Comparison of ENCODE assay signal across 21 cellular contexts in the genomic region with DNA sequence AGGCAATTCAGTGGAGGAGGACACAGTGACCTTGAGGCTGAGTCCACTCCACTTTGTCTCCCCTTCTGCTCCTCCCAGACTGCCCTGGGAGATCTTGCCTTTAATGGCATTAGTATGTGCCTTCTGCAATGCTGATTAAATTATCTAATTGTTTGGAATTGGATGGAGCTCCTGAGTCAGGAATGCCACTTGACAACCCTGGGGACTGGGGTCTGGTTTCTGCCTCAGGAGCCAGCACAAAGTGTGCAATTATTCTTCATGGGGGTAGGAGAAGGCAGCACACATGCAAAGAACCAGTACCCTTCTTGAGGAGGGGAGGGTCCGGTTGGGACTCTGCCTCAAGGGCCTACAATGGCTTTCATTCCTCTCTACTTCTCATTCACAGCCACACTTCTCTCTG. TPM values are rescaled to one million over a fixed set of nuclear protein-coding genes. Genes with fewer than 3 reads are reported as not detected.
DNase-seq lines count a peak whose midpoint lies in the region; ATAC-seq and TF ChIP-seq lines count a peak whose summit lies in the region.
"Had no signal": no experiment of that assay in that cellular context is flagged by ENCODE, and none has a peak within 500 bp of the region (broad histone marks: within the 10 kb centered on the region; RNA-seq: fewer than 3 reads in every experiment).

No MANE protein-coding gene starts in this region.

- DNase-seq in SJSA1 (ENCODE audit: low read depth in 1 of 2, low spot score in 2 of 2) (no peak), neural crest cell (ENCODE audit: low read depth, low spot score) (no peak), left ventricle myocardium superior (no peak), glutamatergic neuron (no peak), colonic mucosa (no peak)
- DNase-seq in activated T-cell treated with anti-CD3 and anti-CD28 coated beads, Interleukin-2, amount 50 U/mL, for 4 hours: no peak
- DNase-seq: Calu3, DMS153, DND-41, H9, Kasumi-1, NCI-H1105 treated with DMSO at 0.1 percent for 48 hours, NCI-H146, NCI-H2029, NCI-H446 treated with DMSO at 0.1 percent for 48 hours, NCI-H526, SHP77 treated with DMSO at 0.1 percent for 48 hours had no signal

- peak overlapping the region; percentile 46; the same call in 1 of the 2 replicates for H3K4me2 ChIP-seq in KMS-11
- H3K4me2 ChIP-seq: GM23338 had no signal

- H3K27ac ChIP-seq in KMS-11 (no peak overlapping the region), SJSA1 (peak overlapping the region; percentile 10), colonic mucosa (no peak overlapping the region)

- no peaks in the 10 kb centered on the region for H3K79me2 ChIP-seq in KMS-11 (ENCODE audit: insufficient read depth, low read depth)

- ATAC-seq in left ventricle myocardium superior: no peak
- ATAC-seq in activated T-cell treated with anti-CD3 and anti-CD28 coated beads, Interleukin-2, amount 50 U/mL, for 4 hours: no peak
- ATAC-seq: GM23338, HepG2, Panc1 had no signal

- H3K27me3 Mint-ChIP-seq in neural crest cell (ENCODE audit: low read depth): peaks cover 14% of the 10 kb centered on the region
- H3K27me3 Mint-ChIP-seq in glutamatergic neuron (ENCODE audit: unreplicated experiment): peaks cover 5% of the 10 kb centered on the region
- H3K27me3 Mint-ChIP-seq in activated T-cell treated with anti-CD3 and anti-CD28 coated beads, Interleukin-2, amount 50 U/mL, for 4 hours (ENCODE audit: low read depth): peaks cover 34% of the 10 kb centered on the region

- peak overlapping the region; percentile 5; the same call in 1 of the 2 replicates for H2AFZ ChIP-seq in KMS-11 (ENCODE audit: low read depth)
- H2AFZ ChIP-seq: GM23338 had no signal

- H3K36me3 ChIP-seq in KMS-11 (ENCODE audit: insufficient read depth) (no peaks in the 10 kb centered on the region), SJSA1 (no peaks in the 10 kb centered on the region), colonic mucosa (no peaks in the 10 kb centered on the region)

- no peak for TF ChIP-seq CTCF in KMS-11 (conservative IDR thresholded peaks at IDR 0.05; ENCODE audit: low read depth, low read length)
- no peak for TF ChIP-seq CTCF in neural crest cell (conservative IDR thresholded peaks at IDR 0.05)
- no peak for TF ChIP-seq CTCF in glutamatergic neuron (IDR thresholded peaks at IDR 0.05; ENCODE audit: partially characterized antibody, unreplicated experiment)
- no peak for TF ChIP-seq CTCF in colonic mucosa (IDR thresholded peaks at IDR 0.05)

- H3K27ac Mint-ChIP-seq in neural crest cell (ENCODE audit: unreplicated experiment): peak overlapping the region; percentile 32
- H3K27ac Mint-ChIP-seq in glutamatergic neuron (ENCODE audit: unreplicated experiment): no peak overlapping the region
- H3K27ac Mint-ChIP-seq: GM23338 had no signal

- H3K4me1 Mint-ChIP-seq in neural crest cell (peaks cover 35% of the 10 kb centered on the region), glutamatergic neuron (ENCODE audit: low read depth, unreplicated experiment) (peaks cover 12% of the 10 kb centered on the region)
- no peaks in the 10 kb centered on the region for H3K4me1 Mint-ChIP-seq in activated T-cell treated with anti-CD3 and anti-CD28 coated beads, Interleukin-2, amount 50 U/mL, for 4 hours (ENCODE audit: low read depth)

- no peak overlapping the region for H3K9ac ChIP-seq in KMS-11
- H3K9ac ChIP-seq in colonic mucosa (ENCODE audit: low read depth in 2 of 2, low read length in 2 of 2): no peak overlapping the region

- H3K9me3 ChIP-seq in SJSA1 (replicated peaks): no peaks in the 10 kb centered on the region
- no peaks in the 10 kb centered on the region for H3K9me3 ChIP-seq in colonic mucosa

- H3K36me3 Mint-ChIP-seq in neural crest cell (ENCODE audit: low read depth) (no peaks in the 10 kb centered on the region), glutamatergic neuron (ENCODE audit: unreplicated experiment) (peaks cover 9% of the 10 kb centered on the region)
- H3K36me3 Mint-ChIP-seq in activated T-cell treated with anti-CD3 and anti-CD28 coated beads, Interleukin-2, amount 50 U/mL, for 4 hours (ENCODE audit: insufficient read depth): no peaks in the 10 kb centered on the region

- H3K4me3 ChIP-seq in KMS-11 (IDR thresholded peaks at IDR 0.05; ENCODE audit: insufficient read depth, low read depth, low read length): no peak overlapping the region
- H3K4me3 ChIP-seq in SJSA1: no peak overlapping the region
- H3K4me3 ChIP-seq in colonic mucosa: no peak overlapping the region
- H3K4me3 ChIP-seq: GM23338 had no signal

- H4K20me1 ChIP-seq in KMS-11 (ENCODE audit: insufficient read depth): no peaks in the 10 kb centered on the region

- H3K27me3 ChIP-seq in KMS-11 (ENCODE audit: insufficient read depth, low read depth): no peaks in the 10 kb centered on the region
- no peaks in the 10 kb centered on the region for H3K27me3 ChIP-seq in SJSA1 (replicated peaks)
- no peaks in the 10 kb centered on the region for H3K27me3 ChIP-seq in colonic mucosa

- intact Hi-C loops in left ventricle myocardium superior (cut with micrococcal nuclease) (no loop called here), colonic mucosa (cut with DNase I) (no loop called here)

- H3K4me1 ChIP-seq in KMS-11 (ENCODE audit: low read depth, poor library complexity, severe bottlenecking): peaks cover 15% of the 10 kb centered on the region
- peaks cover 33% of the 10 kb centered on the region for H3K4me1 ChIP-seq in SJSA1 (replicated peaks)
- H3K4me1 ChIP-seq in colonic mucosa: no peaks in the 10 kb centered on the region

- H3K9me3 Mint-ChIP-seq in neural crest cell (peaks cover 2% of the 10 kb centered on the region), glutamatergic neuron (ENCODE audit: unreplicated experiment) (no peaks in the 10 kb centered on the region)
- no peaks in the 10 kb centered on the region for H3K9me3 Mint-ChIP-seq in activated T-cell treated with anti-CD3 and anti-CD28 coated beads, Interleukin-2, amount 50 U/mL, for 4 hours

- no peak overlapping the region for H3K4me3 Mint-ChIP-seq in neural crest cell
- no peak overlapping the region for H3K4me3 Mint-ChIP-seq in glutamatergic neuron (ENCODE audit: unreplicated experiment)
- H3K4me3 Mint-ChIP-seq in activated T-cell treated with anti-CD3 and anti-CD28 coated beads, Interleukin-2, amount 50 U/mL, for 4 hours: no peak overlapping the region
- H3K4me3 Mint-ChIP-seq: GM23338, H9 had no signal

RNA-seq across cellular contexts. Expression of a gene that starts 11.9 kb away (rescaled TPM):
- 5.4 and 8.7 TPM in 2 replicates for total RNA-seq in SJSA1 (2014; rRNA removed; shearing (Covaris generic))
- 35.0 and 37.7 TPM in 2 replicates for total RNA-seq in neural crest cell
- 12.1 TPM for total RNA-seq in left ventricle myocardium superior
- total RNA-seq in glutamatergic neuron (ENCODE audit: unreplicated experiment): 66.0 TPM
- under 1 TPM; 0.15 to 0.71 (median 0.35) TPM for total RNA-seq in activated T-cell treated with anti-CD3 and anti-CD28 coated beads, Interleukin-2, amount 50 U/mL, for 4 hours
- total RNA-seq in colonic mucosa: 10 to 100 TPM; 46.1 to 81.6 TPM
